In genomic region chr17:39765159-39765558, GRCh38 we compare ENCODE assay signal across 1 cellular context.
TF ChIP-seq lines count a peak whose summit lies in the region.

No MANE protein-coding gene starts in this region.

TF ChIP-seq in GM12878, 131 proteins besides CTCF, POLR2A, EP300 and RAD21:
- TF ChIP-seq POLR2AphosphoS5 (IDR thresholded peaks at IDR 0.05; ENCODE audit: low read length) (0 out of 2 replicates have a peak, but pooled peaks have one; percentile 13), ZNF274 (IDR thresholded peaks at IDR 0.05; ENCODE audit: insufficient read depth, insufficient read length) (no peak)
